8 cellular contexts compared by ENCODE assay signal in the genomic region with DNA sequence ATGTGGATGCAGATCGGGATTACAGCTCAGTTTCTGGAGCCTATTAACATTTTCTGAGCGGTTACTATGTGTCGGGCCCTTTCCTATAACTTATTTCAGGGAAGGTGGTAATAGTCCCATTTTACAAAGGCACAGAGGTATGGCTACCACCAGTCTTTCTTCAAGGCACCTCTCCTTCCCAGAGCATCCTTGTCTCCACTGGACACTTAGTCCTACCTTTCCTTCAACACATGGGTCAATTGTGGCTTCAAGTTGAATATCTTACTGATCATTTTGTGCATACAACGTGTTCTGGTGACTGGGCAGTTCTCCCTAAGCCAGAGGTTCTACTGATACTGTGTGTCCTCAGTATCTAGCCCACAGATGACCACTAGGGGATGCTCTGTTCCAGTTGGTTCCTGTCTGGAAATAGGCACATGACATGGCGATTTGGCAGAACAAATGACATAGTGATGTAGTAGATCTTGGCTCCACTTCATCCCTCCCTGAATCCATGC.
DNase-seq lines count a peak whose midpoint lies in the region; ATAC-seq and TF ChIP-seq lines count a peak whose summit lies in the region.

No MANE protein-coding gene starts in this region.

- WGBS in lung, 2 donors, result 21 to 23% methylated on average over 5 of the region's 5 CpGs

- H3K4me1 Mint-ChIP-seq in WTC11, result no peaks in the 10 kb centered on the region; the same call in 1 of the 2 replicates

- peaks cover 0 to 5% of the 10 kb centered on the region in 2 donors for H3K4me1 ChIP-seq in lung (ENCODE audit: control insufficient read depth in 2 of 2, insufficient read depth in 2 of 2, low read length in 2 of 2)

- H3K27ac Mint-ChIP-seq in WTC11, result no peak overlapping the region

- CTCF ChIA-PET in WTC11 (lab: Charles Lee), result interaction anchor here (0.8 to 1.8 kb wide), 9 partner anchors 21 to 290 kb away, joined by 3 to 6 read pairs (median 3); no protein-coding TSS in a partner anchor

- no peaks in the 10 kb centered on the region for H3K36me3 ChIP-seq in lung (ENCODE audit: control insufficient read depth in 2 of 2, insufficient read depth in 2 of 2, low read length in 2 of 2)

- no peak overlapping the region for H3K4me3 Mint-ChIP-seq in WTC11

- peaks cover 0 to 2% of the 10 kb centered on the region in 2 donors for H3K9me3 ChIP-seq in lung (ENCODE audit: control insufficient read depth in 2 of 2, insufficient read depth in 1 of 2, low read length in 1 of 2)

- no peak overlapping the region for H3K27ac ChIP-seq in lung (ENCODE audit: low read depth in 1 of 2, low read length in 1 of 2)

- H3K27me3 ChIP-seq in lung (ENCODE audit: control insufficient read depth, insufficient read depth), result no peaks in the 10 kb centered on the region

- H3K27me3 Mint-ChIP-seq in WTC11 (ENCODE audit: low read depth), result no peaks in the 10 kb centered on the region; the same call in 1 of the 2 replicates

- DNase-seq in NCI-H187 (lab: John Stamatoyannopoulos, UW) (peak; percentile 5 to 10), NCI-H187 treated with DMSO at 0.1 percent for 48 hours (lab: John Stamatoyannopoulos, UW) (no peak), NCI-H2227 treated with DMSO at 0.1 percent for 48 hours (lab: John Stamatoyannopoulos, UW) (peak; percentile 52), WTC11 (ENCODE audit: low spot score) (peak; percentile 76), dedifferentiated amniotic fluid mesenchymal stem cell (ENCODE audit: extremely low spot score) (peak; percentile 61), lung (ENCODE audit: low spot score) (peak; percentile 75), stromal cell of bone marrow (ENCODE audit: low read depth) (peak; percentile 86)

- no peaks in the 10 kb centered on the region for H3K9me3 Mint-ChIP-seq in WTC11

- ATAC-seq in HG02852 (IDR thresholded peaks at IDR 0.05; ENCODE audit: unreplicated experiment) (peak; percentile 75), WTC11 (peak; percentile 95), lung (ENCODE audit: insufficient read depth, low FRiP score) (peak; percentile 70)

- POLR2A ChIA-PET in WTC11 (lab: Charles Lee), result no interaction called here

- no peaks in the 10 kb centered on the region for H3K36me3 Mint-ChIP-seq in WTC11

- H3K4me3 ChIP-seq in lung, result no peak overlapping the region

- TF ChIP-seq CTCF in WTC11 (IDR thresholded peaks at IDR 0.05) (peak; percentile 70), lung (IDR thresholded peaks at IDR 0.05; ENCODE audit: control extremely low read depth, extremely low read depth) (peak; percentile 82)

TF ChIP-seq in WTC11, 78 proteins besides CTCF, POLR2A, EP300 and RAD21:
- TF ChIP-seq FOXK1 (CRISPR knock-in tag; IDR thresholded peaks at IDR 0.05) (no peak), SOX15 (CRISPR knock-in tag; IDR thresholded peaks at IDR 0.05) (no peak), NFE2L1 (CRISPR knock-in tag; IDR thresholded peaks at IDR 0.05) (no peak), E2F1 (CRISPR knock-in tag; IDR thresholded peaks at IDR 0.05) (no peak), TEAD4 (CRISPR knock-in tag; IDR thresholded peaks at IDR 0.05) (no peak), ZBTB21 (CRISPR knock-in tag; IDR thresholded peaks at IDR 0.05; ENCODE audit: borderline replicate concordance) (no peak), ZNF317 (CRISPR knock-in tag; IDR thresholded peaks at IDR 0.05; ENCODE audit: borderline replicate concordance, low read depth) (no peak), RELA (CRISPR knock-in tag; IDR thresholded peaks at IDR 0.05; ENCODE audit: borderline replicate concordance) (no peak), JUN (CRISPR knock-in tag; IDR thresholded peaks at IDR 0.05) (no peak), USF2 (CRISPR knock-in tag; IDR thresholded peaks at IDR 0.05) (peak; percentile 75), ESRRA (CRISPR knock-in tag; IDR thresholded peaks at IDR 0.05; ENCODE audit: borderline replicate concordance) (no peak)
- TF ChIP-seq, protein P1, sequence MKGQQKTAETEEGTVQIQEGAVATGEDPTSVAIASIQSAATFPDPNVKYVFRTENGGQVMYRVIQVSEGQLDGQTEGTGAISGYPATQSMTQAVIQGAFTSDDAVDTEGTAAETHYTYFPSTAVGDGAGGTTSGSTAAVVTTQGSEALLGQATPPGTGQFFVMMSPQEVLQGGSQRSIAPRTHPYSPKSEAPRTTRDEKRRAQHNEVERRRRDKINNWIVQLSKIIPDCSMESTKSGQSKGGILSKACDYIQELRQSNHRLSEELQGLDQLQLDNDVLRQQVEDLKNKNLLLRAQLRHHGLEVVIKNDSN (CRISPR knock-in tag; IDR thresholded peaks at IDR 0.05), result peak; percentile 65; the same call in 1 of the 2 replicates
- TF ChIP-seq, protein P2, sequence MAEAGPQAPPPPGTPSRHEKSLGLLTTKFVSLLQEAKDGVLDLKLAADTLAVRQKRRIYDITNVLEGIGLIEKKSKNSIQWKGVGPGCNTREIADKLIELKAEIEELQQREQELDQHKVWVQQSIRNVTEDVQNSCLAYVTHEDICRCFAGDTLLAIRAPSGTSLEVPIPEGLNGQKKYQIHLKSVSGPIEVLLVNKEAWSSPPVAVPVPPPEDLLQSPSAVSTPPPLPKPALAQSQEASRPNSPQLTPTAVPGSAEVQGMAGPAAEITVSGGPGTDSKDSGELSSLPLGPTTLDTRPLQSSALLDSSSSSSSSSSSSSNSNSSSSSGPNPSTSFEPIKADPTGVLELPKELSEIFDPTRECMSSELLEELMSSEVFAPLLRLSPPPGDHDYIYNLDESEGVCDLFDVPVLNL (CRISPR knock-in tag; IDR thresholded peaks at IDR 0.05; ENCODE audit: borderline replicate concordance, low read depth), result no peak
- TF ChIP-seq, protein P3, sequence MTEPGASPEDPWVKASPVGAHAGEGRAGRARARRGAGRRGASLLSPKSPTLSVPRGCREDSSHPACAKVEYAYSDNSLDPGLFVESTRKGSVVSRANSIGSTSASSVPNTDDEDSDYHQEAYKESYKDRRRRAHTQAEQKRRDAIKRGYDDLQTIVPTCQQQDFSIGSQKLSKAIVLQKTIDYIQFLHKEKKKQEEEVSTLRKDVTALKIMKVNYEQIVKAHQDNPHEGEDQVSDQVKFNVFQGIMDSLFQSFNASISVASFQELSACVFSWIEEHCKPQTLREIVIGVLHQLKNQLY (CRISPR knock-in tag; IDR thresholded peaks at IDR 0.05), result no peak
- TF ChIP-seq, protein P4, sequence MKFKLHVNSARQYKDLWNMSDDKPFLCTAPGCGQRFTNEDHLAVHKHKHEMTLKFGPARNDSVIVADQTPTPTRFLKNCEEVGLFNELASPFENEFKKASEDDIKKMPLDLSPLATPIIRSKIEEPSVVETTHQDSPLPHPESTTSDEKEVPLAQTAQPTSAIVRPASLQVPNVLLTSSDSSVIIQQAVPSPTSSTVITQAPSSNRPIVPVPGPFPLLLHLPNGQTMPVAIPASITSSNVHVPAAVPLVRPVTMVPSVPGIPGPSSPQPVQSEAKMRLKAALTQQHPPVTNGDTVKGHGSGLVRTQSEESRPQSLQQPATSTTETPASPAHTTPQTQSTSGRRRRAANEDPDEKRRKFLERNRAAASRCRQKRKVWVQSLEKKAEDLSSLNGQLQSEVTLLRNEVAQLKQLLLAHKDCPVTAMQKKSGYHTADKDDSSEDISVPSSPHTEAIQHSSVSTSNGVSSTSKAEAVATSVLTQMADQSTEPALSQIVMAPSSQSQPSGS (CRISPR knock-in tag; IDR thresholded peaks at IDR 0.05; ENCODE audit: borderline replicate concordance, low read depth), result no peak
